In genomic region chrX:23844502-23845138, GRCh38 we compare ENCODE assay signal across 1 cellular context.
A peak's percentile ranks its signal among the peaks of the same experiment; 100 is the strongest.
TF ChIP-seq lines count a peak whose summit lies in the region.

No MANE protein-coding gene starts in this region.

TF ChIP-seq in K562, 482 proteins besides CTCF, POLR2A, EP300 and RAD21 (continued from another document and continues in another):
- TF ChIP-seq JUND (IDR thresholded peaks at IDR 0.05; ENCODE audit: borderline replicate concordance, low read depth, low read length) = peak; percentile 67
- peak; percentile 61; the same call in 2 of the 3 replicates for TF ChIP-seq JUND (tag; IDR thresholded peaks at IDR 0.05; ENCODE audit: borderline replicate concordance, low read depth, low read length)
- TF ChIP-seq, protein P1, sequence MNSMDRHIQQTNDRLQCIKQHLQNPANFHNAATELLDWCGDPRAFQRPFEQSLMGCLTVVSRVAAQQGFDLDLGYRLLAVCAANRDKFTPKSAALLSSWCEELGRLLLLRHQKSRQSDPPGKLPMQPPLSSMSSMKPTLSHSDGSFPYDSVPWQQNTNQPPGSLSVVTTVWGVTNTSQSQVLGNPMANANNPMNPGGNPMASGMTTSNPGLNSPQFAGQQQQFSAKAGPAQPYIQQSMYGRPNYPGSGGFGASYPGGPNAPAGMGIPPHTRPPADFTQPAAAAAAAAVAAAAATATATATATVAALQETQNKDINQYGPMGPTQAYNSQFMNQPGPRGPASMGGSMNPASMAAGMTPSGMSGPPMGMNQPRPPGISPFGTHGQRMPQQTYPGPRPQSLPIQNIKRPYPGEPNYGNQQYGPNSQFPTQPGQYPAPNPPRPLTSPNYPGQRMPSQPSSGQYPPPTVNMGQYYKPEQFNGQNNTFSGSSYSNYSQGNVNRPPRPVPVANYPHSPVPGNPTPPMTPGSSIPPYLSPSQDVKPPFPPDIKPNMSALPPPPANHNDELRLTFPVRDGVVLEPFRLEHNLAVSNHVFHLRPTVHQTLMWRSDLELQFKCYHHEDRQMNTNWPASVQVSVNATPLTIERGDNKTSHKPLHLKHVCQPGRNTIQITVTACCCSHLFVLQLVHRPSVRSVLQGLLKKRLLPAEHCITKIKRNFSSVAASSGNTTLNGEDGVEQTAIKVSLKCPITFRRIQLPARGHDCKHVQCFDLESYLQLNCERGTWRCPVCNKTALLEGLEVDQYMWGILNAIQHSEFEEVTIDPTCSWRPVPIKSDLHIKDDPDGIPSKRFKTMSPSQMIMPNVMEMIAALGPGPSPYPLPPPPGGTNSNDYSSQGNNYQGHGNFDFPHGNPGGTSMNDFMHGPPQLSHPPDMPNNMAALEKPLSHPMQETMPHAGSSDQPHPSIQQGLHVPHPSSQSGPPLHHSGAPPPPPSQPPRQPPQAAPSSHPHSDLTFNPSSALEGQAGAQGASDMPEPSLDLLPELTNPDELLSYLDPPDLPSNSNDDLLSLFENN (IDR thresholded peaks at IDR 0.05; ENCODE audit: low read depth in 2 of 2, low read length in 2 of 2) = no peak
- TF ChIP-seq, protein P2, sequence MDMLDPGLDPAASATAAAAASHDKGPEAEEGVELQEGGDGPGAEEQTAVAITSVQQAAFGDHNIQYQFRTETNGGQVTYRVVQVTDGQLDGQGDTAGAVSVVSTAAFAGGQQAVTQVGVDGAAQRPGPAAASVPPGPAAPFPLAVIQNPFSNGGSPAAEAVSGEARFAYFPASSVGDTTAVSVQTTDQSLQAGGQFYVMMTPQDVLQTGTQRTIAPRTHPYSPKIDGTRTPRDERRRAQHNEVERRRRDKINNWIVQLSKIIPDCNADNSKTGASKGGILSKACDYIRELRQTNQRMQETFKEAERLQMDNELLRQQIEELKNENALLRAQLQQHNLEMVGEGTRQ (CRISPR knock-in tag; IDR thresholded peaks at IDR 0.05) = no peak
- TF ChIP-seq ZNF717 (CRISPR knock-in tag; IDR thresholded peaks at IDR 0.05) = no peak
- no peak for TF ChIP-seq TCF7 (IDR thresholded peaks at IDR 0.05; ENCODE audit: borderline replicate concordance)
- TF ChIP-seq ZNF76 (CRISPR knock-in tag; IDR thresholded peaks at IDR 0.05; ENCODE audit: borderline replicate concordance) = no peak
- no peak for TF ChIP-seq ZFPM2 (CRISPR knock-in tag; IDR thresholded peaks at IDR 0.05)
- TF ChIP-seq SETDB1 (IDR thresholded peaks at IDR 0.05; ENCODE audit: low read length) = no peak
- peak; percentile 34; the same call in 1 of the 2 replicates for TF ChIP-seq ZFX (CRISPR knock-in tag; IDR thresholded peaks at IDR 0.05)
- TF ChIP-seq PCBP2 (IDR thresholded peaks at IDR 0.05; ENCODE audit: low read depth, low read length, poor library complexity, severe bottlenecking) = no peak
- no peak; the same call in 1 of the 2 replicates for TF ChIP-seq PHTF2 (CRISPR knock-in tag; IDR thresholded peaks at IDR 0.05)
- no peak for TF ChIP-seq MYBL2 (IDR thresholded peaks at IDR 0.05; ENCODE audit: low read depth)
- TF ChIP-seq MYBL2 (CRISPR knock-in tag; IDR thresholded peaks at IDR 0.05; ENCODE audit: borderline replicate concordance) = no peak
- no peak for TF ChIP-seq CEBPG (CRISPR knock-in tag; IDR thresholded peaks at IDR 0.05)
- TF ChIP-seq CEBPG (tag; conservative IDR thresholded peaks at IDR 0.05 in 1 of 2, IDR thresholded peaks at IDR 0.05 in 1 of 2) = no peak
- no peak for TF ChIP-seq ZNF431 (CRISPR knock-in tag; IDR thresholded peaks at IDR 0.05)
- no peak for TF ChIP-seq MECOM (CRISPR knock-in tag; IDR thresholded peaks at IDR 0.05)
- peak; percentile 78 for TF ChIP-seq ATF7 (IDR thresholded peaks at IDR 0.05)
- TF ChIP-seq, protein P3, sequence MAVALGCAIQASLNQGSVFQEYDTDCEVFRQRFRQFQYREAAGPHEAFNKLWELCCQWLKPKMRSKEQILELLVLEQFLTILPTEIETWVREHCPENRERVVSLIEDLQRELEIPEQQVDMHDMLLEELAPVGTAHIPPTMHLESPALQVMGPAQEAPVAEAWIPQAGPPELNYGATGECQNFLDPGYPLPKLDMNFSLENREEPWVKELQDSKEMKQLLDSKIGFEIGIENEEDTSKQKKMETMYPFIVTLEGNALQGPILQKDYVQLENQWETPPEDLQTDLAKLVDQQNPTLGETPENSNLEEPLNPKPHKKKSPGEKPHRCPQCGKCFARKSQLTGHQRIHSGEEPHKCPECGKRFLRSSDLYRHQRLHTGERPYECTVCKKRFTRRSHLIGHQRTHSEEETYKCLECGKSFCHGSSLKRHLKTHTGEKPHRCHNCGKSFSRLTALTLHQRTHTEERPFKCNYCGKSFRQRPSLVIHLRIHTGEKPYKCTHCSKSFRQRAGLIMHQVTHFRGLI (CRISPR knock-in tag; IDR thresholded peaks at IDR 0.05) = no peak
- TF ChIP-seq ZNF140 (CRISPR knock-in tag; IDR thresholded peaks at IDR 0.05) = no peak
- TF ChIP-seq KAT8 (IDR thresholded peaks at IDR 0.05; ENCODE audit: low read depth) = no peak
- TF ChIP-seq, protein P4, sequence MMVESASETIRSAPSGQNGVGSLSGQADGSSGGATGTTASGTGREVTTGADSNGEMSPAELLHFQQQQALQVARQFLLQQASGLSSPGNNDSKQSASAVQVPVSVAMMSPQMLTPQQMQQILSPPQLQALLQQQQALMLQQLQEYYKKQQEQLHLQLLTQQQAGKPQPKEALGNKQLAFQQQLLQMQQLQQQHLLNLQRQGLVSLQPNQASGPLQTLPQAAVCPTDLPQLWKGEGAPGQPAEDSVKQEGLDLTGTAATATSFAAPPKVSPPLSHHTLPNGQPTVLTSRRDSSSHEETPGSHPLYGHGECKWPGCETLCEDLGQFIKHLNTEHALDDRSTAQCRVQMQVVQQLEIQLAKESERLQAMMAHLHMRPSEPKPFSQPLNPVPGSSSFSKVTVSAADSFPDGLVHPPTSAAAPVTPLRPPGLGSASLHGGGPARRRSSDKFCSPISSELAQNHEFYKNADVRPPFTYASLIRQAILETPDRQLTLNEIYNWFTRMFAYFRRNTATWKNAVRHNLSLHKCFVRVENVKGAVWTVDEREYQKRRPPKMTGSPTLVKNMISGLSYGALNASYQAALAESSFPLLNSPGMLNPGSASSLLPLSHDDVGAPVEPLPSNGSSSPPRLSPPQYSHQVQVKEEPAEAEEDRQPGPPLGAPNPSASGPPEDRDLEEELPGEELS (CRISPR knock-in tag; IDR thresholded peaks at IDR 0.05; ENCODE audit: borderline replicate concordance) = no peak
- no peak for TF ChIP-seq FOXJ3 (CRISPR knock-in tag; IDR thresholded peaks at IDR 0.05)
- no peak for TF ChIP-seq MBD1 (CRISPR knock-in tag; IDR thresholded peaks at IDR 0.05)
- TF ChIP-seq, protein P5, sequence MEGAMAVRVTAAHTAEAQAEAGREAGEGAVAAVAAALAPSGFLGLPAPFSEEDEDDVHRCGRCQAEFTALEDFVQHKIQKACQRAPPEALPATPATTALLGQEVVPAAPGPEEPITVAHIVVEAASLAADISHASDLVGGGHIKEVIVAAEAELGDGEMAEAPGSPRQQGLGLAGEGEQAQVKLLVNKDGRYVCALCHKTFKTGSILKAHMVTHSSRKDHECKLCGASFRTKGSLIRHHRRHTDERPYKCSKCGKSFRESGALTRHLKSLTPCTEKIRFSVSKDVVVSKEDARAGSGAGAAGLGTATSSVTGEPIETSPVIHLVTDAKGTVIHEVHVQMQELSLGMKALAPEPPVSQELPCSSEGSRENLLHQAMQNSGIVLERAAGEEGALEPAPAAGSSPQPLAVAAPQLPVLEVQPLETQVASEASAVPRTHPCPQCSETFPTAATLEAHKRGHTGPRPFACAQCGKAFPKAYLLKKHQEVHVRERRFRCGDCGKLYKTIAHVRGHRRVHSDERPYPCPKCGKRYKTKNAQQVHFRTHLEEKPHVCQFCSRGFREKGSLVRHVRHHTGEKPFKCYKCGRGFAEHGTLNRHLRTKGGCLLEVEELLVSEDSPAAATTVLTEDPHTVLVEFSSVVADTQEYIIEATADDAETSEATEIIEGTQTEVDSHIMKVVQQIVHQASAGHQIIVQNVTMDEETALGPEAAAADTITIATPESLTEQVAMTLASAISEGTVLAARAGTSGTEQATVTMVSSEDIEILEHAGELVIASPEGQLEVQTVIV (CRISPR knock-in tag; IDR thresholded peaks at IDR 0.05; ENCODE audit: borderline replicate concordance) = no peak
- no peak for TF ChIP-seq HES1 (IDR thresholded peaks at IDR 0.05; ENCODE audit: low read depth)
- no peak for TF ChIP-seq POLR2AphosphoS2 (IDR thresholded peaks at IDR 0.05; ENCODE audit: low read length)
- peak; percentile 29; the same call in 1 of the 2 replicates for TF ChIP-seq PML (IDR thresholded peaks at IDR 0.05; ENCODE audit: low read length)
- TF ChIP-seq SLC30A9 (CRISPR knock-in tag; IDR thresholded peaks at IDR 0.05) = no peak
- no peak for TF ChIP-seq ZNF830 (CRISPR knock-in tag; IDR thresholded peaks at IDR 0.05)
- TF ChIP-seq RBM14 (IDR thresholded peaks at IDR 0.05; ENCODE audit: borderline replicate concordance, insufficient read depth, low read depth, low read length) = no peak
- no peak for TF ChIP-seq FOXA1 (IDR thresholded peaks at IDR 0.05; ENCODE audit: borderline replicate concordance)
- 0 out of 4 replicates have a peak, but pooled peaks of 1 of the 2 experiments have one; percentile 15 for TF ChIP-seq MNT (conservative IDR thresholded peaks at IDR 0.05)
- TF ChIP-seq, protein P6, sequence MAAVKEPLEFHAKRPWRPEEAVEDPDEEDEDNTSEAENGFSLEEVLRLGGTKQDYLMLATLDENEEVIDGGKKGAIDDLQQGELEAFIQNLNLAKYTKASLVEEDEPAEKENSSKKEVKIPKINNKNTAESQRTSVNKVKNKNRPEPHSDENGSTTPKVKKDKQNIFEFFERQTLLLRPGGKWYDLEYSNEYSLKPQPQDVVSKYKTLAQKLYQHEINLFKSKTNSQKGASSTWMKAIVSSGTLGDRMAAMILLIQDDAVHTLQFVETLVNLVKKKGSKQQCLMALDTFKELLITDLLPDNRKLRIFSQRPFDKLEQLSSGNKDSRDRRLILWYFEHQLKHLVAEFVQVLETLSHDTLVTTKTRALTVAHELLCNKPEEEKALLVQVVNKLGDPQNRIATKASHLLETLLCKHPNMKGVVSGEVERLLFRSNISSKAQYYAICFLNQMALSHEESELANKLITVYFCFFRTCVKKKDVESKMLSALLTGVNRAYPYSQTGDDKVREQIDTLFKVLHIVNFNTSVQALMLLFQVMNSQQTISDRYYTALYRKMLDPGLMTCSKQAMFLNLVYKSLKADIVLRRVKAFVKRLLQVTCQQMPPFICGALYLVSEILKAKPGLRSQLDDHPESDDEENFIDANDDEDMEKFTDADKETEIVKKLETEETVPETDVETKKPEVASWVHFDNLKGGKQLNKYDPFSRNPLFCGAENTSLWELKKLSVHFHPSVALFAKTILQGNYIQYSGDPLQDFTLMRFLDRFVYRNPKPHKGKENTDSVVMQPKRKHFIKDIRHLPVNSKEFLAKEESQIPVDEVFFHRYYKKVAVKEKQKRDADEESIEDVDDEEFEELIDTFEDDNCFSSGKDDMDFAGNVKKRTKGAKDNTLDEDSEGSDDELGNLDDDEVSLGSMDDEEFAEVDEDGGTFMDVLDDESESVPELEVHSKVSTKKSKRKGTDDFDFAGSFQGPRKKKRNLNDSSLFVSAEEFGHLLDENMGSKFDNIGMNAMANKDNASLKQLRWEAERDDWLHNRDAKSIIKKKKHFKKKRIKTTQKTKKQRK (IDR thresholded peaks at IDR 0.05; ENCODE audit: borderline replicate concordance, low read depth, low read length) = no peak
- no peak for TF ChIP-seq FOXK1 (CRISPR knock-in tag; IDR thresholded peaks at IDR 0.05; ENCODE audit: borderline replicate concordance)
- TF ChIP-seq ZC3H8 (IDR thresholded peaks at IDR 0.05) = no peak
- no peak for TF ChIP-seq GMEB1 (CRISPR knock-in tag; IDR thresholded peaks at IDR 0.05)
- TF ChIP-seq ZNF408 (CRISPR knock-in tag; IDR thresholded peaks at IDR 0.05; ENCODE audit: low read depth) = no peak
- TF ChIP-seq HMGN3 (IDR thresholded peaks at IDR 0.05; ENCODE audit: borderline replicate concordance, extremely low read depth, insufficient read length, low read depth, low read length) = no peak
- no peak for TF ChIP-seq ZNF696 (CRISPR knock-in tag; conservative IDR thresholded peaks at IDR 0.05)
- no peak for TF ChIP-seq E2F3 (CRISPR knock-in tag; IDR thresholded peaks at IDR 0.05)
- TF ChIP-seq SRSF9 (IDR thresholded peaks at IDR 0.05; ENCODE audit: borderline replicate concordance, low read depth, low read length) = no peak
- no peak for TF ChIP-seq CHCHD3 (CRISPR knock-in tag; IDR thresholded peaks at IDR 0.05)
- no peak for TF ChIP-seq RBM39 (optimal IDR thresholded peaks at IDR 0.05; ENCODE audit: low read depth, low read length)
